Comparison of ENCODE assay signal across 4 cellular contexts in the genomic region with DNA sequence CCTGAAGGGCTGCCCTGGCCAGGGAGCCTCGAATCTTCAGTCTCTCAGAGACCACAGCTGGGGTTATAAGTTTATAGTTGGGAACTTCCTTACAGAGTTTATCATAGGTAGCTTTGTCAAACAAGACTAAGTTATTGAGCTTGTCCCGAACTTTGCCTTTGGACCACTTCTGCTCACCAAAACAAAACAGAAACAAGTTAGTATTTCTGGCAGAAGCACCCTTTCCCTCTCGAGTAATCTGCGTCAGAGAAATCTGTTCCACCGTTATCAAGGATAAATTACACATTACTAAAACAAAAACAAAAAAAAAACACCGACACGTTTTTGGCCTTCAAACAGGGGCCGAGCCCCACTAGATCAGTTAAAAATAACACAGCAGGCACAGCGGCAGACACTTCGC. TPM values are rescaled to one million over a fixed set of nuclear protein-coding genes. Genes with fewer than 3 reads are reported as not detected.
DNase-seq lines count a peak whose midpoint lies in the region; ATAC-seq and TF ChIP-seq lines count a peak whose summit lies in the region.
"Not testable (repeated sequence)": the region's sequence is repeated elsewhere in the genome, so short reads cannot be mapped to it uniquely, and the experiment has no call there.

No MANE protein-coding gene starts in this region.

- H3K27ac ChIP-seq in left ventricle myocardium inferior (replicated peaks) = peak overlapping the region; percentile 97
- peak overlapping the region; percentile 95 to 98 (median 98) for H3K27ac ChIP-seq in gastrocnemius medialis

- ATAC-seq in gastrocnemius medialis = not testable (repeated sequence)

- peak overlapping the region; percentile 99 for H3K27ac Mint-ChIP-seq in activated naive CD4-positive, alpha-beta T cell treated with anti-CD3 and anti-CD28 coated beads for 36 hours

- H3K9me3 Mint-ChIP-seq in activated naive CD4-positive, alpha-beta T cell treated with anti-CD3 and anti-CD28 coated beads for 36 hours = not testable (repeated sequence)

- H3K4me1 ChIP-seq in left ventricle myocardium inferior (peaks cover 64% of the 10 kb centered on the region), gastrocnemius medialis (peaks cover 35 to 45% of the 10 kb centered on the region in 2 donors)

- H3K27me3 ChIP-seq in left ventricle myocardium inferior (ENCODE audit: low read depth); gastrocnemius medialis: not testable (repeated sequence)

- peak overlapping the region; percentile 98 for H3K4me3 Mint-ChIP-seq in activated naive CD4-positive, alpha-beta T cell treated with anti-CD3 and anti-CD28 coated beads for 36 hours

- H3K9me3 ChIP-seq in left ventricle myocardium inferior (replicated peaks); gastrocnemius medialis: not testable (repeated sequence)

- TF ChIP-seq CTCF in GM12875 (IDR thresholded peaks at IDR 0.05; ENCODE audit: borderline replicate concordance, insufficient read depth, low read depth, low read length); left ventricle myocardium inferior (IDR thresholded peaks at IDR 0.05; ENCODE audit: borderline replicate concordance); gastrocnemius medialis (IDR thresholded peaks at IDR 0.05 in 4 of 5, conservative IDR thresholded peaks at IDR 0.05 in 1 of 5): not testable (repeated sequence)

- not testable (repeated sequence) for H3K27me3 Mint-ChIP-seq in activated naive CD4-positive, alpha-beta T cell treated with anti-CD3 and anti-CD28 coated beads for 36 hours (ENCODE audit: low read depth)

- peaks cover 69% of the 10 kb centered on the region for H3K36me3 Mint-ChIP-seq in activated naive CD4-positive, alpha-beta T cell treated with anti-CD3 and anti-CD28 coated beads for 36 hours (ENCODE audit: low read depth)

- H3K4me1 Mint-ChIP-seq in activated naive CD4-positive, alpha-beta T cell treated with anti-CD3 and anti-CD28 coated beads for 36 hours (ENCODE audit: low read depth) = peaks cover 54% of the 10 kb centered on the region

- H3K4me3 ChIP-seq in GM12875 (ENCODE audit: low read depth, low read length) (peak overlapping the region; percentile 88), left ventricle myocardium inferior (peak overlapping the region; percentile 79), gastrocnemius medialis (peak overlapping the region; percentile 70 to 99 (median 90))

- not testable (repeated sequence) for DNase-seq in activated naive CD4-positive, alpha-beta T cell treated with anti-CD3 and anti-CD28 coated beads for 36 hours; left ventricle myocardium inferior; gastrocnemius medialis

- intact Hi-C loops in activated naive CD4-positive, alpha-beta T cell treated with anti-CD3 and anti-CD28 coated beads for 36 hours (cut with micrococcal nuclease) = loop anchor here (10.0 kb wide), 1 partner anchor 613 kb away; a partner anchor contains a TSS
- intact Hi-C loops in left ventricle myocardium inferior (cut with micrococcal nuclease) = not testable (repeated sequence)
- intact Hi-C loops in gastrocnemius medialis (cut with DNase I; ENCODE audit: low total_unique reads) = loop anchor here (5.0 kb wide), 1 partner anchor 90 kb away; a partner anchor contains a TSS

- not testable (repeated sequence) for TF ChIP-seq POLR2A in gastrocnemius medialis (IDR thresholded peaks at IDR 0.05)

- CTCF ChIA-PET in activated naive CD4-positive, alpha-beta T cell treated with anti-CD3 and anti-CD28 coated beads for 36 hours (lab: Charles Lee) = interaction anchor here (0.9 to 1.8 kb wide), 2 partner anchors 13 to 19 kb away, joined by 4 to 6 read pairs; a partner anchor contains a TSS

- peaks cover 55% of the 10 kb centered on the region for H3K36me3 ChIP-seq in left ventricle myocardium inferior
- peaks cover 0 to 49% of the 10 kb centered on the region in 2 donors for H3K36me3 ChIP-seq in gastrocnemius medialis

- in situ Hi-C loops in gastrocnemius medialis (cut with MboI; ENCODE audit: low sequenced_read_pairs in 4 of 4) = not testable (repeated sequence)

RNA-seq across cellular contexts. Expression of a gene that starts 0.8 kb away (rescaled TPM):
- 1,000 to 10,000 TPM; 2,183 to 2,206 TPM for total RNA-seq in activated naive CD4-positive, alpha-beta T cell treated with anti-CD3 and anti-CD28 coated beads for 36 hours
- total RNA-seq in left ventricle myocardium inferior (767 TPM), gastrocnemius medialis (1,000 to 10,000 TPM; 1,700 to 2,567 (median 1,849) TPM)

RNA-seq across cellular contexts. Expression of a gene that starts 1.2 kb away (rescaled TPM):
- 10 to 100 TPM; 66.4 to 69.9 TPM for total RNA-seq in activated naive CD4-positive, alpha-beta T cell treated with anti-CD3 and anti-CD28 coated beads for 36 hours
- total RNA-seq in left ventricle myocardium inferior = 32.7 TPM
- 10 to 100 TPM; 43.0 to 82.8 (median 66.9) TPM for total RNA-seq in gastrocnemius medialis

RNA-seq across cellular contexts. Expression of a gene that starts 13.3 kb away (rescaled TPM):
- total RNA-seq in activated naive CD4-positive, alpha-beta T cell treated with anti-CD3 and anti-CD28 coated beads for 36 hours = 10 to 100 TPM; 28.3 to 30.3 TPM
- total RNA-seq in left ventricle myocardium inferior = 5.4 TPM
- 10 to 100 TPM; 29.7 to 72.9 (median 56.4) TPM for total RNA-seq in gastrocnemius medialis

RNA-seq across cellular contexts. Expression of a gene that starts 19.4 kb away (rescaled TPM):
- 10 to 100 TPM; 17.4 to 18.0 TPM for total RNA-seq in activated naive CD4-positive, alpha-beta T cell treated with anti-CD3 and anti-CD28 coated beads for 36 hours
- total RNA-seq in left ventricle myocardium inferior (9.7 TPM), gastrocnemius medialis (10 to 100 TPM in 3 of 4 donors, 1 to 10 TPM in 1; 7.4 to 36.4 (median 16.1) TPM)

RNA-seq across cellular contexts. Expression of a gene that starts 39.6 kb away (rescaled TPM):
- total RNA-seq in activated naive CD4-positive, alpha-beta T cell treated with anti-CD3 and anti-CD28 coated beads for 36 hours = 100 to 1,000 TPM; 108 to 116 TPM
- total RNA-seq in left ventricle myocardium inferior (71.8 TPM), gastrocnemius medialis (10 to 100 TPM; 18.4 to 29.2 (median 21.9) TPM)
